Comparison of ENCODE assay signal across 23 cellular contexts in genomic region chr14:66351310-66351709, GRCh38.
"Had no signal": no experiment of that assay in that cellular context is flagged by ENCODE, and none has a peak within 500 bp of the region (broad histone marks: within the 10 kb centered on the region; RNA-seq: fewer than 3 reads in every experiment).

No MANE protein-coding gene starts in this region.

- H3K9me3 ChIP-seq: colonic mucosa had no signal

- DNase-seq: colonic mucosa; cortex of kidney; effector CD8-positive, alpha-beta T cell; effector memory CD8-positive, alpha-beta T cell; endodermal cell; erythroblast; esophagus squamous epithelium; foreskin fibroblast; foreskin melanocyte; gastrocnemius medialis; glutamatergic neuron; head of caudate nucleus; heart right ventricle; hippocampal formation; left cardiac atrium; left lung; left ventricle myocardium superior; lower lobe of right lung; mesendoderm; midbrain had no signal

- H3K27ac ChIP-seq: colonic mucosa, epithelial cell of prostate, esophagus squamous epithelium, gastrocnemius medialis, heart right ventricle, left lung, lower lobe of right lung had no signal

- H3K4me1 ChIP-seq: colonic mucosa, esophagus squamous epithelium, gastrocnemius medialis, heart right ventricle, left lung, lower lobe of right lung had no signal

- H3K27me3 ChIP-seq: colonic mucosa, esophagus squamous epithelium, gastrocnemius medialis, heart right ventricle, left lung had no signal

- H3K4me3 ChIP-seq: colonic mucosa, esophagus squamous epithelium, gastrocnemius medialis, heart right ventricle, left lung, lower lobe of right lung had no signal

- H3K36me3 ChIP-seq: colonic mucosa, esophagus squamous epithelium, gastrocnemius medialis, heart right ventricle, left lung, lower lobe of right lung had no signal

- FAIRE-seq: islet of Langerhans, keratinocyte had no signal
